ENCODE assay signal across 2 cellular contexts in the genomic region with DNA sequence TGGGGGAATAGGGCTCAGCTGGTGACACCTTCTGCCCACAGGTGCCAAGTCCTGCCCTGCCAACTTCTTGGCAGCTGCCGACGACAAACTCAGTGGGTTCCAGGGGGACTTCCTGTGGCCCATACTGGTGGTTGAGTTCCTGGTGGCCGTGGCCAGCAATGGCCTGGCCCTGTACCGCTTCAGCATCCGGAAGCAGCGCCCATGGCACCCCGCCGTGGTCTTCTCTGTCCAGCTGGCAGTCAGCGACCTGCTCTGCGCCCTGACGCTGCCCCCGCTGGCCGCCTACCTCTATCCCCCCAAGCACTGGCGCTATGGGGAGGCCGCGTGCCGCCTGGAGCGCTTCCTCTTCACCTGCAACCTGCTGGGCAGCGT.
TF ChIP-seq lines count a peak whose summit lies in the region.

No MANE protein-coding gene starts in this region.

TF ChIP-seq in GM23338, 12 proteins besides CTCF, POLR2A, EP300 and RAD21 (continued from another document):
- TF ChIP-seq, protein P1, sequence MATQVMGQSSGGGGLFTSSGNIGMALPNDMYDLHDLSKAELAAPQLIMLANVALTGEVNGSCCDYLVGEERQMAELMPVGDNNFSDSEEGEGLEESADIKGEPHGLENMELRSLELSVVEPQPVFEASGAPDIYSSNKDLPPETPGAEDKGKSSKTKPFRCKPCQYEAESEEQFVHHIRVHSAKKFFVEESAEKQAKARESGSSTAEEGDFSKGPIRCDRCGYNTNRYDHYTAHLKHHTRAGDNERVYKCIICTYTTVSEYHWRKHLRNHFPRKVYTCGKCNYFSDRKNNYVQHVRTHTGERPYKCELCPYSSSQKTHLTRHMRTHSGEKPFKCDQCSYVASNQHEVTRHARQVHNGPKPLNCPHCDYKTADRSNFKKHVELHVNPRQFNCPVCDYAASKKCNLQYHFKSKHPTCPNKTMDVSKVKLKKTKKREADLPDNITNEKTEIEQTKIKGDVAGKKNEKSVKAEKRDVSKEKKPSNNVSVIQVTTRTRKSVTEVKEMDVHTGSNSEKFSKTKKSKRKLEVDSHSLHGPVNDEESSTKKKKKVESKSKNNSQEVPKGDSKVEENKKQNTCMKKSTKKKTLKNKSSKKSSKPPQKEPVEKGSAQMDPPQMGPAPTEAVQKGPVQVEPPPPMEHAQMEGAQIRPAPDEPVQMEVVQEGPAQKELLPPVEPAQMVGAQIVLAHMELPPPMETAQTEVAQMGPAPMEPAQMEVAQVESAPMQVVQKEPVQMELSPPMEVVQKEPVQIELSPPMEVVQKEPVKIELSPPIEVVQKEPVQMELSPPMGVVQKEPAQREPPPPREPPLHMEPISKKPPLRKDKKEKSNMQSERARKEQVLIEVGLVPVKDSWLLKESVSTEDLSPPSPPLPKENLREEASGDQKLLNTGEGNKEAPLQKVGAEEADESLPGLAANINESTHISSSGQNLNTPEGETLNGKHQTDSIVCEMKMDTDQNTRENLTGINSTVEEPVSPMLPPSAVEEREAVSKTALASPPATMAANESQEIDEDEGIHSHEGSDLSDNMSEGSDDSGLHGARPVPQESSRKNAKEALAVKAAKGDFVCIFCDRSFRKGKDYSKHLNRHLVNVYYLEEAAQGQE (IDR thresholded peaks at IDR 0.05; ENCODE audit: unreplicated experiment): no peak

TF ChIP-seq in HepG2, 621 proteins besides CTCF, POLR2A, EP300 and RAD21 (continued from another document and continues in another):
- TF ChIP-seq, protein P2, sequence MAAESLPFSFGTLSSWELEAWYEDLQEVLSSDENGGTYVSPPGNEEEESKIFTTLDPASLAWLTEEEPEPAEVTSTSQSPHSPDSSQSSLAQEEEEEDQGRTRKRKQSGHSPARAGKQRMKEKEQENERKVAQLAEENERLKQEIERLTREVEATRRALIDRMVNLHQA (CRISPR knock-in tag; IDR thresholded peaks at IDR 0.05): no peak
- TF ChIP-seq GABPB1 (CRISPR knock-in tag; IDR thresholded peaks at IDR 0.05) (no peak), ZSCAN21 (CRISPR knock-in tag; IDR thresholded peaks at IDR 0.05; ENCODE audit: borderline replicate concordance) (0 out of 2 replicates have a peak, but pooled peaks have one; percentile 4), MXI1 (IDR thresholded peaks at IDR 0.05; ENCODE audit: borderline replicate concordance, low read depth, low read length) (no peak), ZFP36L1 (CRISPR knock-in tag; IDR thresholded peaks at IDR 0.05) (no peak), MIER3 (CRISPR knock-in tag; IDR thresholded peaks at IDR 0.05; ENCODE audit: borderline replicate concordance) (no peak), CBX5 (CRISPR knock-in tag; IDR thresholded peaks at IDR 0.05; ENCODE audit: borderline replicate concordance) (no peak), MAF1 (CRISPR knock-in tag; IDR thresholded peaks at IDR 0.05; ENCODE audit: borderline replicate concordance) (no peak), TBX2 (CRISPR knock-in tag; IDR thresholded peaks at IDR 0.05; ENCODE audit: borderline replicate concordance) (no peak), ZNF496 (CRISPR knock-in tag; IDR thresholded peaks at IDR 0.05; ENCODE audit: insufficient replicate concordance) (no peak), ARNT2 (CRISPR knock-in tag; IDR thresholded peaks at IDR 0.05; ENCODE audit: low read depth) (no peak), ZNF207 (IDR thresholded peaks at IDR 0.05; ENCODE audit: borderline replicate concordance) (no peak), RFX3 (CRISPR knock-in tag; IDR thresholded peaks at IDR 0.05) (no peak), ZNF326 (CRISPR knock-in tag; IDR thresholded peaks at IDR 0.05; ENCODE audit: borderline replicate concordance) (no peak), YEATS2 (CRISPR knock-in tag; IDR thresholded peaks at IDR 0.05; ENCODE audit: borderline replicate concordance) (no peak), EED (CRISPR knock-in tag; IDR thresholded peaks at IDR 0.05) (no peak), ZNF430 (CRISPR knock-in tag; IDR thresholded peaks at IDR 0.05) (no peak), BRCA1 (CRISPR knock-in tag; IDR thresholded peaks at IDR 0.05) (no peak), NR2C2 (CRISPR knock-in tag; IDR thresholded peaks at IDR 0.05; ENCODE audit: borderline replicate concordance) (no peak; the same call in 1 of the 2 replicates), HNRNPL (IDR thresholded peaks at IDR 0.05; ENCODE audit: low read depth, low read length) (peak; percentile 69; the same call in 1 of the 2 replicates)
- TF ChIP-seq, protein P3, sequence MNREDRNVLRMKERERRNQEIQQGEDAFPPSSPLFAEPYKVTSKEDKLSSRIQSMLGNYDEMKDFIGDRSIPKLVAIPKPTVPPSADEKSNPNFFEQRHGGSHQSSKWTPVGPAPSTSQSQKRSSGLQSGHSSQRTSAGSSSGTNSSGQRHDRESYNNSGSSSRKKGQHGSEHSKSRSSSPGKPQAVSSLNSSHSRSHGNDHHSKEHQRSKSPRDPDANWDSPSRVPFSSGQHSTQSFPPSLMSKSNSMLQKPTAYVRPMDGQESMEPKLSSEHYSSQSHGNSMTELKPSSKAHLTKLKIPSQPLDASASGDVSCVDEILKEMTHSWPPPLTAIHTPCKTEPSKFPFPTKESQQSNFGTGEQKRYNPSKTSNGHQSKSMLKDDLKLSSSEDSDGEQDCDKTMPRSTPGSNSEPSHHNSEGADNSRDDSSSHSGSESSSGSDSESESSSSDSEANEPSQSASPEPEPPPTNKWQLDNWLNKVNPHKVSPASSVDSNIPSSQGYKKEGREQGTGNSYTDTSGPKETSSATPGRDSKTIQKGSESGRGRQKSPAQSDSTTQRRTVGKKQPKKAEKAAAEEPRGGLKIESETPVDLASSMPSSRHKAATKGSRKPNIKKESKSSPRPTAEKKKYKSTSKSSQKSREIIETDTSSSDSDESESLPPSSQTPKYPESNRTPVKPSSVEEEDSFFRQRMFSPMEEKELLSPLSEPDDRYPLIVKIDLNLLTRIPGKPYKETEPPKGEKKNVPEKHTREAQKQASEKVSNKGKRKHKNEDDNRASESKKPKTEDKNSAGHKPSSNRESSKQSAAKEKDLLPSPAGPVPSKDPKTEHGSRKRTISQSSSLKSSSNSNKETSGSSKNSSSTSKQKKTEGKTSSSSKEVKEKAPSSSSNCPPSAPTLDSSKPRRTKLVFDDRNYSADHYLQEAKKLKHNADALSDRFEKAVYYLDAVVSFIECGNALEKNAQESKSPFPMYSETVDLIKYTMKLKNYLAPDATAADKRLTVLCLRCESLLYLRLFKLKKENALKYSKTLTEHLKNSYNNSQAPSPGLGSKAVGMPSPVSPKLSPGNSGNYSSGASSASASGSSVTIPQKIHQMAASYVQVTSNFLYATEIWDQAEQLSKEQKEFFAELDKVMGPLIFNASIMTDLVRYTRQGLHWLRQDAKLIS (CRISPR knock-in tag; IDR thresholded peaks at IDR 0.05): no peak
- TF ChIP-seq, protein P4, sequence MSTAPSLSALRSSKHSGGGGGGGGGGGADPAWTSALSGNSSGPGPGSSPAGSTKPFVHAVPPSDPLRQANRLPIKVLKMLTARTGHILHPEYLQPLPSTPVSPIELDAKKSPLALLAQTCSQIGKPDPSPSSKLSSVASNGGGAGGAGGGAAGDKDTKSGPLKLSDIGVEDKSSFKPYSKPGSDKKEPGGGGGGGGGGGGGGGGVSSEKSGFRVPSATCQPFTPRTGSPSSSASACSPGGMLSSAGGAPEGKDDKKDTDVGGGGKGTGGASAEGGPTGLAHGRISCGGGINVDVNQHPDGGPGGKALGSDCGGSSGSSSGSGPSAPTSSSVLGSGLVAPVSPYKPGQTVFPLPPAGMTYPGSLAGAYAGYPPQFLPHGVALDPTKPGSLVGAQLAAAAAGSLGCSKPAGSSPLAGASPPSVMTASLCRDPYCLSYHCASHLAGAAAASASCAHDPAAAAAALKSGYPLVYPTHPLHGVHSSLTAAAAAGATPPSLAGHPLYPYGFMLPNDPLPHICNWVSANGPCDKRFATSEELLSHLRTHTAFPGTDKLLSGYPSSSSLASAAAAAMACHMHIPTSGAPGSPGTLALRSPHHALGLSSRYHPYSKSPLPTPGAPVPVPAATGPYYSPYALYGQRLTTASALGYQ (CRISPR knock-in tag; IDR thresholded peaks at IDR 0.05): no peak
- TF ChIP-seq, protein P5, sequence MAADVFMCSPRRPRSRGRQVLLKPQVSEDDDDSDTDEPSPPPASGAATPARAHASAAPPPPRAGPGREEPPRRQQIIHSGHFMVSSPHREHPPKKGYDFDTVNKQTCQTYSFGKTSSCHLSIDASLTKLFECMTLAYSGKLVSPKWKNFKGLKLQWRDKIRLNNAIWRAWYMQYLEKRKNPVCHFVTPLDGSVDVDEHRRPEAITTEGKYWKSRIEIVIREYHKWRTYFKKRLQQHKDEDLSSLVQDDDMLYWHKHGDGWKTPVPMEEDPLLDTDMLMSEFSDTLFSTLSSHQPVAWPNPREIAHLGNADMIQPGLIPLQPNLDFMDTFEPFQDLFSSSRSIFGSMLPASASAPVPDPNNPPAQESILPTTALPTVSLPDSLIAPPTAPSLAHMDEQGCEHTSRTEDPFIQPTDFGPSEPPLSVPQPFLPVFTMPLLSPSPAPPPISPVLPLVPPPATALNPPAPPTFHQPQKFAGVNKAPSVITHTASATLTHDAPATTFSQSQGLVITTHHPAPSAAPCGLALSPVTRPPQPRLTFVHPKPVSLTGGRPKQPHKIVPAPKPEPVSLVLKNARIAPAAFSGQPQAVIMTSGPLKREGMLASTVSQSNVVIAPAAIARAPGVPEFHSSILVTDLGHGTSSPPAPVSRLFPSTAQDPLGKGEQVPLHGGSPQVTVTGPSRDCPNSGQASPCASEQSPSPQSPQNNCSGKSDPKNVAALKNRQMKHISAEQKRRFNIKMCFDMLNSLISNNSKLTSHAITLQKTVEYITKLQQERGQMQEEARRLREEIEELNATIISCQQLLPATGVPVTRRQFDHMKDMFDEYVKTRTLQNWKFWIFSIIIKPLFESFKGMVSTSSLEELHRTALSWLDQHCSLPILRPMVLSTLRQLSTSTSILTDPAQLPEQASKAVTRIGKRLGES (CRISPR knock-in tag; IDR thresholded peaks at IDR 0.05; ENCODE audit: borderline replicate concordance): no peak
- TF ChIP-seq, protein P6, sequence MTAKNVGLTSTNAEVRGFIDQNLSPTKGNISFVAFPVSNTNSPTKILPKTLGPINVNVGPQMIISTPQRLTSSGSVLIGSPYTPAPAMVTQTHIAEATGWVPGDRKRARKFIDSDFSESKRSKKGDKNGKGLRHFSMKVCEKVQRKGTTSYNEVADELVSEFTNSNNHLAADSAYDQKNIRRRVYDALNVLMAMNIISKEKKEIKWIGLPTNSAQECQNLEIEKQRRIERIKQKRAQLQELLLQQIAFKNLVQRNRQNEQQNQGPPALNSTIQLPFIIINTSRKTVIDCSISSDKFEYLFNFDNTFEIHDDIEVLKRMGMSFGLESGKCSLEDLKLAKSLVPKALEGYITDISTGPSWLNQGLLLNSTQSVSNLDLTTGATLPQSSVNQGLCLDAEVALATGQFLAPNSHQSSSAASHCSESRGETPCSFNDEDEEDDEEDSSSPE (CRISPR knock-in tag; IDR thresholded peaks at IDR 0.05): no peak
- TF ChIP-seq, protein P7, sequence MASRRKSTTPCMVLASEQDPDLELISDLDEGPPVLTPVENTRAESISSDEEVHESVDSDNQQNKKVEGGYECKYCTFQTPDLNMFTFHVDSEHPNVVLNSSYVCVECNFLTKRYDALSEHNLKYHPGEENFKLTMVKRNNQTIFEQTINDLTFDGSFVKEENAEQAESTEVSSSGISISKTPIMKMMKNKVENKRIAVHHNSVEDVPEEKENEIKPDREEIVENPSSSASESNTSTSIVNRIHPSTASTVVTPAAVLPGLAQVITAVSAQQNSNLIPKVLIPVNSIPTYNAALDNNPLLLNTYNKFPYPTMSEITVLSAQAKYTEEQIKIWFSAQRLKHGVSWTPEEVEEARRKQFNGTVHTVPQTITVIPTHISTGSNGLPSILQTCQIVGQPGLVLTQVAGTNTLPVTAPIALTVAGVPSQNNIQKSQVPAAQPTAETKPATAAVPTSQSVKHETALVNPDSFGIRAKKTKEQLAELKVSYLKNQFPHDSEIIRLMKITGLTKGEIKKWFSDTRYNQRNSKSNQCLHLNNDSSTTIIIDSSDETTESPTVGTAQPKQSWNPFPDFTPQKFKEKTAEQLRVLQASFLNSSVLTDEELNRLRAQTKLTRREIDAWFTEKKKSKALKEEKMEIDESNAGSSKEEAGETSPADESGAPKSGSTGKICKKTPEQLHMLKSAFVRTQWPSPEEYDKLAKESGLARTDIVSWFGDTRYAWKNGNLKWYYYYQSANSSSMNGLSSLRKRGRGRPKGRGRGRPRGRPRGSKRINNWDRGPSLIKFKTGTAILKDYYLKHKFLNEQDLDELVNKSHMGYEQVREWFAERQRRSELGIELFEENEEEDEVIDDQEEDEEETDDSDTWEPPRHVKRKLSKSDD (CRISPR knock-in tag; IDR thresholded peaks at IDR 0.05; ENCODE audit: low read depth): no peak
- TF ChIP-seq, protein P8, sequence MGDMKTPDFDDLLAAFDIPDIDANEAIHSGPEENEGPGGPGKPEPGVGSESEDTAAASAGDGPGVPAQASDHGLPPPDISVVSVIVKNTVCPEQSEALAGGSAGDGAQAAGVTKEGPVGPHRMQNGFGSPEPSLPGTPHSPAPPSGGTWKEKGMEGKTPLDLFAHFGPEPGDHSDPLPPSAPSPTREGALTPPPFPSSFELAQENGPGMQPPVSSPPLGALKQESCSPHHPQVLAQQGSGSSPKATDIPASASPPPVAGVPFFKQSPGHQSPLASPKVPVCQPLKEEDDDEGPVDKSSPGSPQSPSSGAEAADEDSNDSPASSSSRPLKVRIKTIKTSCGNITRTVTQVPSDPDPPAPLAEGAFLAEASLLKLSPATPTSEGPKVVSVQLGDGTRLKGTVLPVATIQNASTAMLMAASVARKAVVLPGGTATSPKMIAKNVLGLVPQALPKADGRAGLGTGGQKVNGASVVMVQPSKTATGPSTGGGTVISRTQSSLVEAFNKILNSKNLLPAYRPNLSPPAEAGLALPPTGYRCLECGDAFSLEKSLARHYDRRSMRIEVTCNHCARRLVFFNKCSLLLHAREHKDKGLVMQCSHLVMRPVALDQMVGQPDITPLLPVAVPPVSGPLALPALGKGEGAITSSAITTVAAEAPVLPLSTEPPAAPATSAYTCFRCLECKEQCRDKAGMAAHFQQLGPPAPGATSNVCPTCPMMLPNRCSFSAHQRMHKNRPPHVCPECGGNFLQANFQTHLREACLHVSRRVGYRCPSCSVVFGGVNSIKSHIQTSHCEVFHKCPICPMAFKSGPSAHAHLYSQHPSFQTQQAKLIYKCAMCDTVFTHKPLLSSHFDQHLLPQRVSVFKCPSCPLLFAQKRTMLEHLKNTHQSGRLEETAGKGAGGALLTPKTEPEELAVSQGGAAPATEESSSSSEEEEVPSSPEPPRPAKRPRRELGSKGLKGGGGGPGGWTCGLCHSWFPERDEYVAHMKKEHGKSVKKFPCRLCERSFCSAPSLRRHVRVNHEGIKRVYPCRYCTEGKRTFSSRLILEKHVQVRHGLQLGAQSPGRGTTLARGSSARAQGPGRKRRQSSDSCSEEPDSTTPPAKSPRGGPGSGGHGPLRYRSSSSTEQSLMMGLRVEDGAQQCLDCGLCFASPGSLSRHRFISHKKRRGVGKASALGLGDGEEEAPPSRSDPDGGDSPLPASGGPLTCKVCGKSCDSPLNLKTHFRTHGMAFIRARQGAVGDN (CRISPR knock-in tag; IDR thresholded peaks at IDR 0.05): peak; percentile 1
